In the genomic region with DNA sequence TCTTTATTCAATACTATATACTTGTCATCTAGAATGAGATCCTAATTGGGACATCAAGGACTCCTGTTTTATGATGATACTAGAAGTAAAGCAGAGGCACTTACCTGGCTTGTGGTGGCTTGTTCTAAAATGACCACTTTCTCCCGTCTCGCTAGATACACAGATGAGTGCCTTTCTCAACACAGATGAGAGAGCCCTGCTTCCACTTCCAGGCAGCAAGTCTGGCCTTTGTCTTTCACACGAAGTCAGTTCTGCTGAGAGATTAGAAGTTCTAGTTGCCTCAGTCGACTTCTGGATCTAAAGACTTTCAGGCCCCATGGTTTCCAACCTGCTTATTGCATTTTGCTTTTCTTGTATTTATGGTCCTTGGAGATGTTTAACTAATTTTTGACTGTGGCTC, we compare ENCODE assay signal across 17 cellular contexts.
"Had no signal": no experiment of that assay in that cellular context is flagged by ENCODE, and none has a peak within 500 bp of the region (broad histone marks: within the 10 kb centered on the region; RNA-seq: fewer than 3 reads in every experiment).

No MANE protein-coding gene starts in this region.

- H3K36me3 ChIP-seq: left lung, neutrophil, right lobe of liver, spleen, tibial artery, upper lobe of left lung, uterus had no signal

- H3K4me1 ChIP-seq: left lung, spleen, upper lobe of left lung, uterus had no signal

- H3K27ac ChIP-seq: dorsolateral prefrontal cortex, left lung, neutrophil, right lobe of liver, spleen, tibial artery, upper lobe of left lung, uterus had no signal

- ATAC-seq: left lung; naive thymus-derived CD4-positive, alpha-beta T cell; right lobe of liver; stimulated activated memory B cell treated with anti-CD40 and anti-IgM and Interleukin-4, amounts not matched to agents 10 μg/mL and 1 μg/mL and 100 μg/mL, for 72 hours had no signal

- H3K9me3 ChIP-seq: left lung, neutrophil, right lobe of liver, spleen, tibial artery, upper lobe of left lung, uterus had no signal

- H3K27me3 ChIP-seq: dorsolateral prefrontal cortex, left lung, neutrophil, right lobe of liver, spleen, tibial artery, upper lobe of left lung, uterus had no signal

- H3K4me3 ChIP-seq: dorsolateral prefrontal cortex, left lung, lung, right lobe of liver, spleen, tibial artery, upper lobe of left lung, uterus had no signal

- DNase-seq: cortex of kidney; dorsolateral prefrontal cortex; effector CD8-positive, alpha-beta T cell; left lung; mesenchymal stem cell; naive thymus-derived CD4-positive, alpha-beta T cell; right lobe of liver; spleen; stimulated activated CD4-positive, alpha-beta T cell treated with anti-CD3 and anti-CD28 coated beads, Interleukin-15, amount 100 ng/mL, for 24 hours; stimulated activated CD4-positive, alpha-beta T cell treated with anti-CD3 and anti-CD28 coated beads, Interleukin-1b, Interleukin-23, amount 100 ng/mL, for 48 hours; stimulated activated CD4-positive, alpha-beta T cell treated with anti-CD3 and anti-CD28 coated beads, Interleukin-4, amount 100 ng/mL, for 24 hours; tibial artery; upper lobe of left lung; uterus had no signal
